Comparison of ENCODE assay signal across 29 cellular contexts in genomic region chr16:79726902-79727301, GRCh38.
"Had no signal": no experiment of that assay in that cellular context is flagged by ENCODE, and none has a peak within 500 bp of the region (broad histone marks: within the 10 kb centered on the region; RNA-seq: fewer than 3 reads in every experiment).

No MANE protein-coding gene starts in this region.

- ATAC-seq: activated CD8-positive, alpha-beta T cell treated with anti-CD3 and anti-CD28 coated beads for 36 hours; activated naive CD8-positive, alpha-beta T cell treated with anti-CD3 and anti-CD28 coated beads, Interleukin-2, amount 50 U/mL, for 24 hours; activated T-cell treated with anti-CD3 and anti-CD28 coated beads, Interleukin-2, amount 50 U/mL, for 4 hours; activated T-cell treated with anti-CD3 and anti-CD28 coated beads, Interleukin-2, amount 50 U/mL, for 72 hours had no signal

- H3K9me3 ChIP-seq: ascending aorta had no signal

- H3K27me3 ChIP-seq: ascending aorta, cardiac muscle cell had no signal

- H3K4me3 ChIP-seq: ascending aorta, cardiac muscle cell had no signal

- FAIRE-seq: TTC549 had no signal

- H3K36me3 ChIP-seq: ascending aorta, cardiac muscle cell had no signal

- DNase-seq: activated B cell treated with CpG ODN at 0.5 μM for 24 hours; activated CD4-positive, alpha-beta memory T cell treated with anti-CD3 and anti-CD28 coated beads for 36 hours; activated CD4-positive, alpha-beta T cell treated with anti-CD3 and anti-CD28 coated beads for 4 hours; activated CD4-positive, alpha-beta T cell treated with anti-CD3 and anti-CD28 coated beads, Interleukin-2, amount 10 ng/mL, durations not matched to agents 24 days and 14 days; activated CD4-positive, alpha-beta T cell treated with anti-CD3 and anti-CD28 coated beads, Interleukin-2, amount 50 U/mL, for 1 hour; activated CD4-positive, alpha-beta T cell treated with anti-CD3 and anti-CD28 coated beads, Interleukin-2, amount 50 U/mL, for 4 hours; activated CD4-positive, CD25-positive, alpha-beta regulatory T cell treated with anti-CD3 and anti-CD28 coated beads, Interleukin-2, amount 50 U/mL, for 72 hours; activated CD8-positive, alpha-beta memory T cell treated with anti-CD3 and anti-CD28 coated beads, Interleukin-2, amount 50 U/mL, for 4 hours; activated CD8-positive, alpha-beta T cell treated with anti-CD3 and anti-CD28 coated beads for 36 hours; activated effector memory CD4-positive, alpha-beta T cell treated with Interleukin-2 at 50 U/mL for 16 hours; activated gamma-delta T cell; activated naive CD4-positive, alpha-beta T cell treated with anti-CD3 and anti-CD28 coated beads, Interleukin-2, amount 10 ng/mL, durations not matched to agents 7 days and 5 days; activated naive CD4-positive, alpha-beta T cell treated with Interleukin-2 at 50 U/mL for 16 hours; activated naive CD8-positive, alpha-beta T cell treated with anti-CD3 and anti-CD28 coated beads, Interleukin-2, amount 10 ng/mL, durations not matched to agents 7 days and 5 days; activated naive CD8-positive, alpha-beta T cell treated with anti-CD3 and anti-CD28 coated beads, Interleukin-2, amount 50 U/mL, for 24 hours; activated T-cell treated with anti-CD3 and anti-CD28 coated beads for 4 hours; activated T-cell treated with anti-CD3 and anti-CD28 coated beads, Interleukin-2, amount 50 U/mL, for 1 hour; activated T-cell treated with anti-CD3 and anti-CD28 coated beads, Interleukin-2, amount 50 U/mL, for 4 hours; activated T-cell treated with anti-CD3 and anti-CD28 coated beads, Interleukin-2, amount 50 U/mL, for 72 hours; amygdala; anterior cingulate cortex; caudate nucleus; cerebellar nuclear complex; T-helper 2 cell; T-helper 9 cell had no signal

- H3K27ac ChIP-seq: ascending aorta, cardiac muscle cell, VCaP had no signal
